Comparison of ENCODE assay signal across 8 cellular contexts in genomic region chr2:196925445-196925767, GRCh38. TPM values are rescaled to one million over a fixed set of nuclear protein-coding genes. Genes with fewer than 3 reads are reported as not detected.
DNase-seq lines count a peak whose midpoint lies in the region; ATAC-seq and TF ChIP-seq lines count a peak whose summit lies in the region.

No MANE protein-coding gene starts in this region.

- H3K27ac ChIP-seq in heart right ventricle (peak overlapping the region in 9 of 10 donors; percentile 82 to 93 (median 89)), suprapubic skin (peak overlapping the region; percentile 93)

- H3K27ac Mint-ChIP-seq in activated T-helper 2 cell treated with anti-CD3 and anti-CD28 coated beads, Interferon-gamma antibody, Interleukin-2, Interleukin-4, amounts not matched to agents 10 μg/mL and 5 μg/mL and 100 μg/mL, durations not matched to agents 14 hours and 24 hours and 36 hours, result peak overlapping the region; percentile 99

- peak overlapping the region; percentile 100 for H3K4me3 Mint-ChIP-seq in activated T-helper 2 cell treated with anti-CD3 and anti-CD28 coated beads, Interferon-gamma antibody, Interleukin-2, Interleukin-4, amounts not matched to agents 10 μg/mL and 5 μg/mL and 100 μg/mL, durations not matched to agents 14 hours and 24 hours and 36 hours (ENCODE audit: low read depth)

- TF ChIP-seq CTCF in heart right ventricle (IDR thresholded peaks at IDR 0.05) (no peak), suprapubic skin (IDR thresholded peaks at IDR 0.05) (no peak)

- H3K27me3 Mint-ChIP-seq in activated T-helper 2 cell treated with anti-CD3 and anti-CD28 coated beads, Interferon-gamma antibody, Interleukin-2, Interleukin-4, amounts not matched to agents 10 μg/mL and 5 μg/mL and 100 μg/mL, durations not matched to agents 14 hours and 24 hours and 36 hours (ENCODE audit: low read depth), result no peaks in the 10 kb centered on the region

- H3K4me1 ChIP-seq in heart right ventricle, result peaks cover 0 to 34% (median 13%) of the 10 kb centered on the region in 9 donors
- H3K4me1 ChIP-seq in suprapubic skin, result peaks cover 26% of the 10 kb centered on the region

- intact Hi-C loops in heart right ventricle (cut with DNase I) (loop anchor here in 5 of 10 donors (5.0 to 10.0 kb wide), 5 partner anchors 59 to 269 kb away; no protein-coding TSS in a partner anchor), left cardiac atrium (cut with DNase I) (no loop called here)
- intact Hi-C loops in activated T-helper 2 cell treated with anti-CD3 and anti-CD28 coated beads, Interferon-gamma antibody, Interleukin-2, Interleukin-4, amounts not matched to agents 10 μg/mL and 5 μg/mL and 100 μg/mL, durations not matched to agents 14 hours and 24 hours and 36 hours (cut with micrococcal nuclease), result loop anchor here (5.0 to 10.0 kb wide), 5 partner anchors 282 to 1391 kb away; partner anchors contain the start of gene SF3B1

- ATAC-seq in heart right ventricle (peak in 1 of 8 donors; percentile 0), left cardiac atrium (no peak), HG02884 (IDR thresholded peaks at IDR 0.05; ENCODE audit: unreplicated experiment) (no peak)

- H3K4me1 Mint-ChIP-seq in activated T-helper 2 cell treated with anti-CD3 and anti-CD28 coated beads, Interferon-gamma antibody, Interleukin-2, Interleukin-4, amounts not matched to agents 10 μg/mL and 5 μg/mL and 100 μg/mL, durations not matched to agents 14 hours and 24 hours and 36 hours (ENCODE audit: low read depth), result peaks cover 44% of the 10 kb centered on the region

- H3K36me3 ChIP-seq in heart right ventricle, result no peaks in the 10 kb centered on the region
- H3K36me3 ChIP-seq in suprapubic skin, result no peaks in the 10 kb centered on the region

- no peak for TF ChIP-seq POLR2A in suprapubic skin (IDR thresholded peaks at IDR 0.05)

- H3K27me3 ChIP-seq in heart right ventricle (no peaks in the 10 kb centered on the region), suprapubic skin (no peaks in the 10 kb centered on the region)

- H3K4me3 ChIP-seq in heart right ventricle (peak overlapping the region; percentile 69 to 93 (median 84)), suprapubic skin (peak overlapping the region; percentile 84)

- TF ChIP-seq EP300 in suprapubic skin (IDR thresholded peaks at IDR 0.05), result no peak

- no peaks in the 10 kb centered on the region for H3K9me3 Mint-ChIP-seq in activated T-helper 2 cell treated with anti-CD3 and anti-CD28 coated beads, Interferon-gamma antibody, Interleukin-2, Interleukin-4, amounts not matched to agents 10 μg/mL and 5 μg/mL and 100 μg/mL, durations not matched to agents 14 hours and 24 hours and 36 hours

- peaks cover 24% of the 10 kb centered on the region for H3K36me3 Mint-ChIP-seq in activated T-helper 2 cell treated with anti-CD3 and anti-CD28 coated beads, Interferon-gamma antibody, Interleukin-2, Interleukin-4, amounts not matched to agents 10 μg/mL and 5 μg/mL and 100 μg/mL, durations not matched to agents 14 hours and 24 hours and 36 hours (ENCODE audit: low read depth)

- 2 to 3% methylated on average over 8 of the region's 8 CpGs for WGBS in heart right ventricle, 2 donors
- WGBS in suprapubic skin, result 3% methylated on average over 8 of the region's 8 CpGs

- no peaks in the 10 kb centered on the region for H3K9me3 ChIP-seq in heart right ventricle
- H3K9me3 ChIP-seq in suprapubic skin, result no peaks in the 10 kb centered on the region

- DNase-seq in heart right ventricle (no peak), left cardiac atrium (no peak), iris pigment epithelial cell (ENCODE audit: low read depth) (peak; percentile 30), suprapubic skin (ENCODE audit: low spot score in 2 of 2) (no peak), GF-D8 (lab: John Stamatoyannopoulos, UW) (no peak), LoVo (ENCODE audit: low spot score) (no peak)
- DNase-seq in activated T-helper 2 cell treated with anti-CD3 and anti-CD28 coated beads, Interferon-gamma antibody, Interleukin-2, Interleukin-4, amounts not matched to agents 10 μg/mL and 5 μg/mL and 100 μg/mL, durations not matched to agents 14 hours and 24 hours and 36 hours (ENCODE audit: low spot score), result no peak

RNA-seq across cellular contexts. Expression of gene PGAP1, which starts 1.1 kb away (rescaled TPM):
- total RNA-seq in heart right ventricle (1 to 10 TPM; 4.8 to 9.8 (median 5.8) TPM), left cardiac atrium (1 to 10 TPM; 7.9 to 9.0 TPM), suprapubic skin (10 to 100 TPM; 16.8 to 84.2 (median 32.2) TPM)
- 1 to 10 TPM in 1 of 2 donors, under 1 TPM in 1; 0.99 to 1.6 TPM for polyA plus RNA-seq in heart right ventricle
- 31.2 and 31.4 TPM in 2 replicates for total RNA-seq in activated T-helper 2 cell treated with anti-CD3 and anti-CD28 coated beads, Interferon-gamma antibody, Interleukin-2, Interleukin-4, amounts not matched to agents 10 μg/mL and 5 μg/mL and 100 μg/mL, durations not matched to agents 14 hours and 24 hours and 36 hours
